8 cellular contexts compared by ENCODE assay signal in the genomic region with DNA sequence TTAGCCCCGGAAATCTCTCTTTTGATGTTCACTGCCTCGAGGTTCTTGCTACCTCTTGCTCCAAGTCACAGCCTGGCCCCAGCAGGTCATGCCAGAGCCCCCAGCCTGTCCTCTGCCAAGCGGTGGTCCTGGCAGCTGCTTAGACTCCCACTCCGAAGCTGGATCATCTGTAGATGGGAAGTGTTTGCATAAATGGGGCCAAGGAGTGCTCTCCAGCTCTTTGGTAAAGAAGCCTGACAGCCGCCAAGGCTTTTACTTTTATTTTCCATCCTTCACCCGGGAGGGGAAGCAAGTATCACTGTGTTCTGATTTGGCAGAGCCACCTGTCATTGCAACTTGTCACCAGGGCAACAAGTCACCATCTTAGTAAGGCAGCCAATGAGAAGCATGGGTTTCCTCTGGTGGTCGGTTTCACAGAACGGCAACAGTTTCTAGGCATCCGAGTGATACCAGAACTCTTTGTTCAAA. TPM values are rescaled to one million over a fixed set of nuclear protein-coding genes. Genes with fewer than 3 reads are reported as not detected.
DNase-seq lines count a peak whose midpoint lies in the region; ATAC-seq lines count a peak whose summit lies in the region.

No MANE protein-coding gene starts in this region.

- DNase-seq in A172 (ENCODE audit: low spot score): peak; percentile 16
- peak; percentile 77 for DNase-seq in activated naive CD4-positive, alpha-beta T cell treated with anti-CD3 and anti-CD28 coated beads, Interleukin-2, amount 10 ng/mL, durations not matched to agents 7 days and 5 days
- DNase-seq in stimulated activated CD8-positive, alpha-beta memory T cell treated with anti-CD3 and anti-CD28 coated beads, Interleukin-4, amount 100 ng/mL, for 48 hours: peak; percentile 54
- DNase-seq in UCSD-AML1 (lab: John Stamatoyannopoulos, UW; ENCODE audit: unreplicated experiment): no peak
- no peak for DNase-seq in HUDEP-2 (lab: John Stamatoyannopoulos, UW; ENCODE audit: unreplicated experiment in 76 of 76)

- H3K9me3 Mint-ChIP-seq in IgD-negative memory B cell: no peaks in the 10 kb centered on the region
- H3K9me3 Mint-ChIP-seq in activated naive CD4-positive, alpha-beta T cell treated with anti-CD3 and anti-CD28 coated beads, Interleukin-2, amount 10 ng/mL, durations not matched to agents 7 days and 5 days: no peaks in the 10 kb centered on the region

- H3K4me1 Mint-ChIP-seq in IgD-negative memory B cell: peaks cover 3 to 8% (median 6%) of the 10 kb centered on the region in 3 donors
- peaks cover 27% of the 10 kb centered on the region for H3K4me1 Mint-ChIP-seq in activated naive CD4-positive, alpha-beta T cell treated with anti-CD3 and anti-CD28 coated beads, Interleukin-2, amount 10 ng/mL, durations not matched to agents 7 days and 5 days

- peak overlapping the region; percentile 64 to 83 (median 70) for H3K4me3 Mint-ChIP-seq in IgD-negative memory B cell
- H3K4me3 Mint-ChIP-seq in activated naive CD4-positive, alpha-beta T cell treated with anti-CD3 and anti-CD28 coated beads, Interleukin-2, amount 10 ng/mL, durations not matched to agents 7 days and 5 days: peak overlapping the region; percentile 64

- peak overlapping the region; percentile 67 to 90 (median 67) for H3K27ac Mint-ChIP-seq in IgD-negative memory B cell
- peak overlapping the region; percentile 89 for H3K27ac Mint-ChIP-seq in activated naive CD4-positive, alpha-beta T cell treated with anti-CD3 and anti-CD28 coated beads, Interleukin-2, amount 10 ng/mL, durations not matched to agents 7 days and 5 days

- CTCF ChIA-PET in activated naive CD4-positive, alpha-beta T cell treated with anti-CD3 and anti-CD28 coated beads, Interleukin-2, amount 10 ng/mL, durations not matched to agents 7 days and 5 days (lab: Charles Lee): no interaction called here

- ATAC-seq in GM18907 (IDR thresholded peaks at IDR 0.05; ENCODE audit: unreplicated experiment) (peak; percentile 65), HG03571 (IDR thresholded peaks at IDR 0.05; ENCODE audit: unreplicated experiment) (no peak)

- H3K36me3 Mint-ChIP-seq in IgD-negative memory B cell: no peaks in the 10 kb centered on the region
- no peaks in the 10 kb centered on the region for H3K36me3 Mint-ChIP-seq in activated naive CD4-positive, alpha-beta T cell treated with anti-CD3 and anti-CD28 coated beads, Interleukin-2, amount 10 ng/mL, durations not matched to agents 7 days and 5 days

- no peaks in the 10 kb centered on the region for H3K27me3 Mint-ChIP-seq in IgD-negative memory B cell
- H3K27me3 Mint-ChIP-seq in activated naive CD4-positive, alpha-beta T cell treated with anti-CD3 and anti-CD28 coated beads, Interleukin-2, amount 10 ng/mL, durations not matched to agents 7 days and 5 days: peaks cover 9% of the 10 kb centered on the region

RNA-seq across cellular contexts. Expression of a gene that starts 10.6 kb away (rescaled TPM):
- total RNA-seq in A172 (2014; rRNA removed; shearing (Covaris generic)): not detected in 2 replicates
- polyA plus RNA-seq in IgD-negative memory B cell: not detected

RNA-seq across cellular contexts. Expression of a gene that starts 18.6 kb away (rescaled TPM):
- total RNA-seq in A172 (2014; rRNA removed; shearing (Covaris generic)): not detected in 2 replicates
- polyA plus RNA-seq in IgD-negative memory B cell: 0.73 TPM

RNA-seq across cellular contexts. Expression of a gene that starts 21.3 kb away (rescaled TPM):
- total RNA-seq in A172 (2014; rRNA removed; shearing (Covaris generic)): 0.12 and 0.84 TPM in 2 replicates
- 70.2 TPM for polyA plus RNA-seq in IgD-negative memory B cell

RNA-seq across cellular contexts. Expression of a gene that starts 22.4 kb away (rescaled TPM):
- total RNA-seq in A172 (2014; rRNA removed; shearing (Covaris generic)): 118 and 176 TPM in 2 replicates
- 219 TPM for polyA plus RNA-seq in IgD-negative memory B cell

RNA-seq across cellular contexts. Expression of a gene that starts 24.7 kb away (rescaled TPM):
- total RNA-seq in A172 (2014; rRNA removed; shearing (Covaris generic)): not detected in 2 replicates
- polyA plus RNA-seq in IgD-negative memory B cell: not detected

Comparison
In these comparisons a context has a peak if more than half of its experiments do, and no peak if none do; other contexts are left out.
1. DNase-seq: peak in A172 (single experiment), activated naive CD4-positive, alpha-beta T cell treated with anti-CD3 and anti-CD28 coated beads, Interleukin-2, amount 10 ng/mL, durations not matched to agents 7 days and 5 days (single experiment) and stimulated activated CD8-positive, alpha-beta memory T cell treated with anti-CD3 and anti-CD28 coated beads, Interleukin-4, amount 100 ng/mL, for 48 hours (single experiment); none in UCSD-AML1 (single experiment) and HUDEP-2 (0 of 76).